9 cellular contexts compared by ENCODE assay signal in genomic region chr1:183039985-183040447, GRCh38. TPM values are rescaled to one million over a fixed set of nuclear protein-coding genes. Genes with fewer than 3 reads are reported as not detected.
DNase-seq lines count a peak whose midpoint lies in the region; ATAC-seq, FAIRE-seq and TF ChIP-seq lines count a peak whose summit lies in the region.
"Had no signal": no experiment of that assay in that cellular context is flagged by ENCODE, and none has a peak within 500 bp of the region (broad histone marks: within the 10 kb centered on the region; RNA-seq: fewer than 3 reads in every experiment).

No MANE protein-coding gene starts in this region.

- H4K20me1 ChIP-seq in HepG2 (ENCODE audit: insufficient read depth, low read length): peaks cover 3% of the 10 kb centered on the region

- TF ChIP-seq CTCF in HepG2 (CRISPR knock-in tag; IDR thresholded peaks at IDR 0.05): no peak
- TF ChIP-seq CTCF in right lobe of liver (IDR thresholded peaks at IDR 0.05): no peak
- TF ChIP-seq CTCF in left ventricle myocardium inferior (IDR thresholded peaks at IDR 0.05; ENCODE audit: borderline replicate concordance): no peak
- no peak for TF ChIP-seq CTCF in omental fat pad (IDR thresholded peaks at IDR 0.05)

- ATAC-seq in HepG2 (no peak), right lobe of liver (no peak), GM18517 (IDR thresholded peaks at IDR 0.05; ENCODE audit: unreplicated experiment) (no peak), omental fat pad (ENCODE audit: low FRiP score) (no peak)

- H3K9ac ChIP-seq in HepG2 (ENCODE audit: insufficient read depth, low read depth, low read length): no peak overlapping the region

- intact Hi-C loops in HepG2 (cut with micrococcal nuclease; ENCODE audit: unreplicated experiment) (no loop called here), right lobe of liver (cut with DNase I) (no loop called here), left ventricle myocardium inferior (cut with micrococcal nuclease) (no loop called here)

- no peak overlapping the region for H3K27ac ChIP-seq in HepG2 (ENCODE audit: extremely low read length, insufficient read depth, low read length)
- H3K27ac ChIP-seq in right lobe of liver: no peak overlapping the region
- peak overlapping the region; percentile 88 for H3K27ac ChIP-seq in SJSA1
- peak overlapping the region; percentile 70 for H3K27ac ChIP-seq in left ventricle myocardium inferior (replicated peaks)

- in situ Hi-C loops in HepG2 (cut with HindIII; ENCODE audit: extremely low pct_ligation_motif_present, low pct_unique_long_range_greater_than_20kb): no loop called here

- no peak for DNase-seq in HepG2 (ENCODE audit: low spot score)
- no peak for DNase-seq in right lobe of liver
- DNase-seq in SJSA1 (ENCODE audit: low read depth in 1 of 2, low spot score in 2 of 2): peak; percentile 60 to 81
- DNase-seq in left ventricle myocardium inferior: no peak
- DNase-seq in UCSD-AML1 (lab: John Stamatoyannopoulos, UW; ENCODE audit: unreplicated experiment): no peak
- no peak for DNase-seq in omental fat pad (ENCODE audit: low spot score)
- no peak for DNase-seq in NCI-H526 (lab: John Stamatoyannopoulos, UW)
- DNase-seq: DND-41 had no signal

- POLR2A ChIA-PET in HepG2 (lab: Yijun Ruan, JAX): no interaction called here

- FAIRE-seq in HepG2 (lab: Jason Lieb, UNC): no peak

- no peak overlapping the region for H2AFZ ChIP-seq in HepG2 (ENCODE audit: low read length)

- CTCF ChIA-PET in HepG2 (lab: Yijun Ruan, JAX; ENCODE audit: low intra/inter-chr PET ratio, low total read pairs): no interaction called here

- peaks cover 74% of the 10 kb centered on the region for H3K4me1 ChIP-seq in HepG2 (ENCODE audit: insufficient read depth, low read length)
- H3K4me1 ChIP-seq in right lobe of liver: peaks cover 0 to 11% (median 5%) of the 10 kb centered on the region in 4 donors
- H3K4me1 ChIP-seq in SJSA1 (replicated peaks): peaks cover 72% of the 10 kb centered on the region
- H3K4me1 ChIP-seq in left ventricle myocardium inferior: peaks cover 96% of the 10 kb centered on the region

- H3K9me3 ChIP-seq in HepG2 (ENCODE audit: low read length) (no peaks in the 10 kb centered on the region), right lobe of liver (no peaks in the 10 kb centered on the region), SJSA1 (replicated peaks) (no peaks in the 10 kb centered on the region), left ventricle myocardium inferior (replicated peaks) (no peaks in the 10 kb centered on the region)

- H3K36me3 ChIP-seq in HepG2 (replicated peaks in 1 of 2; ENCODE audit: control insufficient read depth in 1 of 2, insufficient read depth in 2 of 2, low read length in 2 of 2): no peaks in the 10 kb centered on the region; a peak in 1 of 5 replicates
- H3K36me3 ChIP-seq in right lobe of liver: no peaks in the 10 kb centered on the region
- peaks cover 9% of the 10 kb centered on the region; the same call in 1 of the 2 replicates for H3K36me3 ChIP-seq in SJSA1
- peaks cover 6% of the 10 kb centered on the region for H3K36me3 ChIP-seq in left ventricle myocardium inferior

- no peaks in the 10 kb centered on the region for H3K27me3 ChIP-seq in HepG2 (ENCODE audit: control insufficient read depth in 1 of 2, insufficient read depth in 2 of 2, low read length in 2 of 2)
- no peaks in the 10 kb centered on the region for H3K27me3 ChIP-seq in right lobe of liver
- no peaks in the 10 kb centered on the region for H3K27me3 ChIP-seq in SJSA1 (replicated peaks)
- no peaks in the 10 kb centered on the region for H3K27me3 ChIP-seq in left ventricle myocardium inferior (ENCODE audit: low read depth)

- no TSS peak for BruUV-seq in HepG2 (replicated peaks; lab: Mats Ljungman, UMichigan)

- TF ChIP-seq POLR2A in HepG2 (IDR thresholded peaks at IDR 0.05; ENCODE audit: insufficient read depth in 1 of 2, low read depth in 2 of 2, low read length in 2 of 2): no peak
- no peak for TF ChIP-seq POLR2A in right lobe of liver (IDR thresholded peaks at IDR 0.05)

- TF ChIP-seq RAD21 in HepG2 (CRISPR knock-in tag; IDR thresholded peaks at IDR 0.05): no peak

- 86% methylated on average over 3 of the region's 3 CpGs for WGBS in HepG2 (ENCODE audit: low lambda C conversion rate)
- 39% methylated on average over 2 of the region's 3 CpGs for WGBS in right lobe of liver (ENCODE audit: insufficient coverage, low coverage, low lambda C conversion rate, missing lambda C conversion rate)

- H3K79me2 ChIP-seq in HepG2 (ENCODE audit: insufficient read depth, low read length): peaks cover 82% of the 10 kb centered on the region

- TF ChIP-seq EP300 in HepG2 (IDR thresholded peaks at IDR 0.05; ENCODE audit: low read depth in 2 of 2, low read length in 2 of 2) (no peak), HepG2 (CRISPR knock-in tag; IDR thresholded peaks at IDR 0.05; ENCODE audit: borderline replicate concordance) (no peak)

- H3K4me2 ChIP-seq in HepG2 (ENCODE audit: low read depth, low read length): no peak overlapping the region

- H3K4me3 ChIP-seq in HepG2 (replicated peaks in 1 of 3; ENCODE audit: insufficient read depth in 1 of 3, low read depth in 2 of 3, low read length in 3 of 3) (no peak overlapping the region), right lobe of liver (no peak overlapping the region), SJSA1 (no peak overlapping the region), left ventricle myocardium inferior (peak overlapping the region; percentile 20)

TF ChIP-seq in HepG2, 621 proteins besides CTCF, POLR2A, EP300 and RAD21:
- TF ChIP-seq ZBTB33 (CRISPR knock-in tag; IDR thresholded peaks at IDR 0.05) (peak; percentile 71; the same call in 1 of the 2 replicates), SRF (IDR thresholded peaks at IDR 0.05; ENCODE audit: low read depth, low read length) (no peak), NFIC (IDR thresholded peaks at IDR 0.05; ENCODE audit: low read length) (no peak), PHF21A (CRISPR knock-in tag; IDR thresholded peaks at IDR 0.05) (no peak)

RNA-seq across cellular contexts. Expression of gene LAMC1, which starts 16.8 kb away (rescaled TPM):
- total RNA-seq in HepG2 (2016; rRNA removed; fragmentation: Illumina TruSeq; extraction: Trizol) (70.8 and 137 TPM in 2 replicates), right lobe of liver (10 to 100 TPM; 18.5 to 53.2 (median 28.0) TPM), left ventricle myocardium inferior (84.1 TPM), omental fat pad (100 to 1,000 TPM; 377 to 829 (median 461) TPM)
- 5.9 and 6.2 TPM in 2 replicates for total RNA-seq in HepG2 (2016; cell fraction: cytosol; rRNA removed; fragmentation: Illumina TruSeq; extraction: Trizol; ENCODE audit: low read depth)
- 60.9 and 135 TPM in 2 replicates for total RNA-seq in HepG2 (2016; cell fraction: insoluble cytoplasmic fraction; rRNA removed; fragmentation: Illumina TruSeq; extraction: Trizol)
- 19.6 and 19.9 TPM in 2 replicates for total RNA-seq in HepG2 (2016; cell fraction: membrane; rRNA removed; fragmentation: Illumina TruSeq; extraction: Trizol)
- total RNA-seq in HepG2 (2016; cell fraction: nucleus; rRNA removed; fragmentation: Illumina TruSeq; extraction: Trizol): 154 and 181 TPM in 2 replicates
- 56.7 and 58.5 TPM in 2 replicates for polyA plus RNA-seq in HepG2 (2011; rRNA removed)
- polyA plus RNA-seq in HepG2 (2011; cell fraction: cytosol; rRNA removed): 36.7 and 50.0 TPM in 2 replicates
- polyA plus RNA-seq in HepG2 (2011; cell fraction: nucleus; rRNA removed): 47.5 and 52.1 TPM in 2 replicates
- 64.4 and 72.6 TPM in 2 replicates for polyA plus RNA-seq in HepG2 (2012)
- 3.1 and 4.6 TPM in 2 replicates for polyA plus RNA-seq in HepG2 (2016; cell fraction: cytosol; fragmentation: Illumina TruSeq; extraction: Trizol; ENCODE audit: low read depth)
- 51.9 and 63.2 TPM in 2 replicates for polyA plus RNA-seq in HepG2 (2016; cell fraction: insoluble cytoplasmic fraction; fragmentation: Illumina TruSeq; extraction: Trizol; ENCODE audit: low read depth)
- polyA plus RNA-seq in HepG2 (2016; cell fraction: membrane; fragmentation: Illumina TruSeq; extraction: Trizol; ENCODE audit: low read depth): 6.2 and 7.9 TPM in 2 replicates
- 149 and 151 TPM in 2 replicates for polyA plus RNA-seq in HepG2 (2016; cell fraction: nucleus; fragmentation: Illumina TruSeq; extraction: Trizol; ENCODE audit: insufficient read depth, low read depth)
- polyA minus RNA-seq in HepG2 (2011; rRNA and poly(A)+ RNA removed; ENCODE audit: low replicate concordance): 51.7 and 216 TPM in 2 replicates
- polyA minus RNA-seq in HepG2 (2011; cell fraction: cytosol; rRNA and poly(A)+ RNA removed): 64.0 and 66.5 TPM in 2 replicates
- polyA minus RNA-seq in HepG2 (2011; cell fraction: nucleus; rRNA and poly(A)+ RNA removed): 102 and 112 TPM in 2 replicates
- 171 and 220 TPM in 2 replicates for total RNA-seq in SJSA1 (2014; rRNA removed; shearing (Covaris generic))

Comparison
In these comparisons a context has a peak if more than half of its experiments do, and no peak if none do; other contexts are left out.
1. DNase-seq: peak in SJSA1 (2 of 2); none in HepG2 (single experiment), right lobe of liver (0 of 3), left ventricle myocardium inferior (single experiment), UCSD-AML1 (single experiment), omental fat pad (single experiment) and NCI-H526 (0 of 2).
2. H3K27ac ChIP-seq: peak in SJSA1 (single experiment) and left ventricle myocardium inferior (single experiment); none in HepG2 (single experiment) and right lobe of liver (0 of 3).